ENCODE assay signal across 10 cellular contexts in genomic region chr3:53180305-53181023, GRCh38. TPM values are rescaled to one million over a fixed set of nuclear protein-coding genes. Genes with fewer than 3 reads are reported as not detected.
DNase-seq lines count a peak whose midpoint lies in the region; ATAC-seq, FAIRE-seq and TF ChIP-seq lines count a peak whose summit lies in the region.
"Had no signal": no experiment of that assay in that cellular context is flagged by ENCODE, and none has a peak within 500 bp of the region (broad histone marks: within the 10 kb centered on the region; RNA-seq: fewer than 3 reads in every experiment).

No MANE protein-coding gene starts in this region.

- H3K36me3 ChIP-seq in OCI-LY1 (ENCODE audit: insufficient read depth, low read length): no peaks in the 10 kb centered on the region
- peaks cover 65% of the 10 kb centered on the region for H3K36me3 ChIP-seq in upper lobe of right lung
- H3K36me3 ChIP-seq: cardiac muscle cell had no signal

- peaks cover 62% of the 10 kb centered on the region for H3K36me3 Mint-ChIP-seq in activated T-cell treated with anti-CD3 and anti-CD28 coated beads, Interleukin-2, amount 50 U/mL, for 24 hours (ENCODE audit: low read depth)

- no peaks in the 10 kb centered on the region for H3K9me3 Mint-ChIP-seq in activated T-cell treated with anti-CD3 and anti-CD28 coated beads, Interleukin-2, amount 50 U/mL, for 24 hours

- H3K27ac ChIP-seq in OCI-LY1 (ENCODE audit: low read depth, low read length, poor library complexity, severe bottlenecking) (peak overlapping the region; percentile 75), upper lobe of right lung (no peak overlapping the region)
- H3K27ac ChIP-seq: cardiac muscle cell had no signal

- H3K27me3 Mint-ChIP-seq in activated T-cell treated with anti-CD3 and anti-CD28 coated beads, Interleukin-2, amount 50 U/mL, for 24 hours: no peaks in the 10 kb centered on the region

- DNase-seq in Right ventricle myocardium inferior (ENCODE audit: missing footprints) (no peak), cardiac septum (ENCODE audit: low spot score) (no peak), upper lobe of right lung (peak; percentile 73), urothelium cell line (ENCODE audit: low spot score) (no peak), HPDE6-E6E7 (ENCODE audit: extremely low spot score) (no peak)
- DNase-seq in activated T-cell treated with anti-CD3 and anti-CD28 coated beads, Interleukin-2, amount 50 U/mL, for 24 hours: no peak

- H3K9me2 ChIP-seq in OCI-LY1 (ENCODE audit: low read depth, low read length): no peaks in the 10 kb centered on the region

- no peak overlapping the region for H2AFZ ChIP-seq in OCI-LY1 (ENCODE audit: low read length)

- FAIRE-seq in urothelium cell line (lab: Jason Lieb, UNC): no peak
- FAIRE-seq: keratinocyte had no signal

- H3K9me3 ChIP-seq in OCI-LY1 (ENCODE audit: low read length) (no peaks in the 10 kb centered on the region), upper lobe of right lung (no peaks in the 10 kb centered on the region)

- ATAC-seq in Right ventricle myocardium inferior (peak; percentile 37), HG02938 (IDR thresholded peaks at IDR 0.05; ENCODE audit: unreplicated experiment) (peak; percentile 93), upper lobe of right lung (peak; percentile 83)

- no peaks in the 10 kb centered on the region for H3F3A ChIP-seq in OCI-LY1 (ENCODE audit: insufficient read depth, low read length)

- H3K27me3 ChIP-seq in OCI-LY1 (ENCODE audit: insufficient read depth, low read length): no peaks in the 10 kb centered on the region
- H3K27me3 ChIP-seq in upper lobe of right lung: no peaks in the 10 kb centered on the region

- no peaks in the 10 kb centered on the region for H3K79me2 ChIP-seq in OCI-LY1 (ENCODE audit: insufficient read depth, low read length)

- H4K20me1 ChIP-seq in OCI-LY1 (ENCODE audit: insufficient read depth, low read length): no peaks in the 10 kb centered on the region

- TF ChIP-seq CTCF in OCI-LY1 (IDR thresholded peaks at IDR 0.05; ENCODE audit: low read length): no peak
- TF ChIP-seq CTCF in upper lobe of right lung (IDR thresholded peaks at IDR 0.05): no peak

- intact Hi-C loops in Right ventricle myocardium inferior (cut with DNase I): no loop called here
- intact Hi-C loops in cardiac septum (cut with DNase I): no loop called here
- intact Hi-C loops in upper lobe of right lung (cut with DNase I): no loop called here

- H3K4me1 Mint-ChIP-seq in activated T-cell treated with anti-CD3 and anti-CD28 coated beads, Interleukin-2, amount 50 U/mL, for 24 hours (ENCODE audit: low read depth): no peaks in the 10 kb centered on the region

- H3K4me3 ChIP-seq in OCI-LY1 (ENCODE audit: low read depth, low read length, poor library complexity, severe bottlenecking): peak overlapping the region; percentile 13
- no peak overlapping the region for H3K4me3 ChIP-seq in upper lobe of right lung
- H3K4me3 ChIP-seq: cardiac muscle cell had no signal

- H3K27ac Mint-ChIP-seq in activated T-cell treated with anti-CD3 and anti-CD28 coated beads, Interleukin-2, amount 50 U/mL, for 24 hours: no peak overlapping the region

- no peak overlapping the region for H3K4me3 Mint-ChIP-seq in activated T-cell treated with anti-CD3 and anti-CD28 coated beads, Interleukin-2, amount 50 U/mL, for 24 hours

- H3K4me1 ChIP-seq in OCI-LY1 (ENCODE audit: insufficient read depth, low read length, severe bottlenecking) (peaks cover 19% of the 10 kb centered on the region), upper lobe of right lung (peaks cover 11% of the 10 kb centered on the region)

- peak overlapping the region; percentile 44; the same call in 1 of the 2 replicates for H3K4me2 ChIP-seq in OCI-LY1 (ENCODE audit: low read length)

- peak overlapping the region; percentile 46; the same call in 1 of the 2 replicates for H3K9ac ChIP-seq in OCI-LY1 (ENCODE audit: low read length)

RNA-seq across cellular contexts. Expression of gene PRKCD, which starts 19.5 kb away (rescaled TPM):
- 16.9 TPM for total RNA-seq in Right ventricle myocardium inferior
- 10.6 TPM for total RNA-seq in cardiac septum
- 78.4 TPM for total RNA-seq in upper lobe of right lung

RNA-seq across cellular contexts. Expression of gene RFT1, which starts 50.2 kb away (rescaled TPM):
- 11.0 TPM for total RNA-seq in Right ventricle myocardium inferior
- 8.6 TPM for total RNA-seq in cardiac septum
- 20.6 TPM for total RNA-seq in upper lobe of right lung

Comparison
In these comparisons a context has a peak if more than half of its experiments do, and no peak if none do; other contexts are left out.
1. ATAC-seq: peak in every context shown above with its lines; median percentile 93 in HG02938; 83 in upper lobe of right lung; 37 in Right ventricle myocardium inferior.